Comparison of ENCODE assay signal across 24 cellular contexts in genomic region chr7:27078616-27079233, GRCh38. TPM values are rescaled to one million over a fixed set of nuclear protein-coding genes. Genes with fewer than 3 reads are reported as not detected.
"Had no signal": no experiment of that assay in that cellular context is flagged by ENCODE, and none has a peak within 500 bp of the region (broad histone marks: within the 10 kb centered on the region; RNA-seq: fewer than 3 reads in every experiment).

No MANE protein-coding gene starts in this region.

- H3K4me3 ChIP-seq: hepatocyte, lung, spleen, testis, tibial nerve, upper lobe of right lung, vagina had no signal

- H3K36me3 Mint-ChIP-seq: stimulated activated naive B cell treated with anti-CD40 and anti-IgM and Interleukin-4, amounts not matched to agents 10 μg/mL and 1 μg/mL and 100 μg/mL, for 72 hours had no signal

- H3K27ac Mint-ChIP-seq: naive thymus-derived CD4-positive, alpha-beta T cell; stimulated activated naive B cell treated with anti-CD40 and anti-IgM and Interleukin-4, amounts not matched to agents 10 μg/mL and 1 μg/mL and 100 μg/mL, for 72 hours; stimulated activated naive CD8-positive, alpha-beta T cell treated with anti-CD3 and anti-CD28 coated beads, Interleukin-15, amount 100 ng/mL, for 72 hours had no signal

- H3K9me3 Mint-ChIP-seq: stimulated activated naive B cell treated with anti-CD40 and anti-IgM and Interleukin-4, amounts not matched to agents 10 μg/mL and 1 μg/mL and 100 μg/mL, for 72 hours; stimulated activated naive CD8-positive, alpha-beta T cell treated with anti-CD3 and anti-CD28 coated beads, Interleukin-15, amount 100 ng/mL, for 72 hours had no signal

- H3K4me3 Mint-ChIP-seq: naive thymus-derived CD4-positive, alpha-beta T cell; neural crest cell; stimulated activated naive B cell treated with anti-CD40 and anti-IgM and Interleukin-4, amounts not matched to agents 10 μg/mL and 1 μg/mL and 100 μg/mL, for 72 hours; stimulated activated naive CD8-positive, alpha-beta T cell treated with anti-CD3 and anti-CD28 coated beads, Interleukin-15, amount 100 ng/mL, for 72 hours had no signal

- DNase-seq: dermis blood vessel endothelial cell; foreskin melanocyte; head of caudate nucleus; kidney; left cardiac atrium; left ventricle myocardium superior; mesendoderm; naive thymus-derived CD4-positive, alpha-beta T cell; posterior cingulate gyrus; spleen; stimulated activated CD4-positive, alpha-beta T cell treated with anti-CD3 and anti-CD28 coated beads, Interleukin-15, amount 100 ng/mL, for 24 hours; stimulated activated CD4-positive, alpha-beta T cell treated with anti-CD3 and anti-CD28 coated beads, Interleukin-1b, Interleukin-23, amount 100 ng/mL, for 48 hours; stimulated activated CD4-positive, alpha-beta T cell treated with anti-CD3 and anti-CD28 coated beads, Interleukin-4, amount 100 ng/mL, for 4 hours; stimulated activated naive B cell treated with anti-CD40 and anti-IgM and Interleukin-4, amounts not matched to agents 10 μg/mL and 1 μg/mL and 100 μg/mL, for 72 hours; stimulated activated naive CD8-positive, alpha-beta T cell treated with anti-CD3 and anti-CD28 coated beads, Interleukin-15, amount 100 ng/mL, for 72 hours; testis; upper lobe of right lung had no signal

RNA-seq across cellular contexts. Expression of gene HOXA1, which starts 17.1 kb away (rescaled TPM):
- total RNA-seq: left ventricle myocardium superior, osteocyte, skeletal muscle tissue had no signal

RNA-seq across cellular contexts. Expression of gene HOXA2, which starts 23.8 kb away (rescaled TPM):
- total RNA-seq: hepatocyte; naive thymus-derived CD4-positive, alpha-beta T cell; osteocyte had no signal

RNA-seq across cellular contexts. Expression of gene HOXA4, which starts 51.8 kb away (rescaled TPM):
- total RNA-seq: naive thymus-derived CD4-positive, alpha-beta T cell; osteocyte had no signal
